ENCODE assay signal across 1 cellular context in genomic region chr16:77273-77806, GRCh38.
TF ChIP-seq lines count a peak whose summit lies in the region.

No MANE protein-coding gene starts in this region.

TF ChIP-seq in HepG2, 621 proteins besides CTCF, POLR2A, EP300 and RAD21 (continued from another document and continues in another):
- no peak for TF ChIP-seq ATF2 (CRISPR knock-in tag; IDR thresholded peaks at IDR 0.05)
- no peak for TF ChIP-seq THYN1 (CRISPR knock-in tag; IDR thresholded peaks at IDR 0.05; ENCODE audit: borderline replicate concordance, low read depth)
- no peak; the same call in 1 of the 2 replicates for TF ChIP-seq ELF3 (CRISPR knock-in tag; IDR thresholded peaks at IDR 0.05)
- no peak for TF ChIP-seq DMAP1 (CRISPR knock-in tag; IDR thresholded peaks at IDR 0.05)
- no peak for TF ChIP-seq ZNF282 (IDR thresholded peaks at IDR 0.05; ENCODE audit: partially characterized antibody)
- TF ChIP-seq NCOR1 (IDR thresholded peaks at IDR 0.05; ENCODE audit: borderline replicate concordance, low read length): no peak
- TF ChIP-seq ZNF580 (CRISPR knock-in tag; IDR thresholded peaks at IDR 0.05; ENCODE audit: borderline replicate concordance, low read depth): no peak
- TF ChIP-seq ERF (CRISPR knock-in tag; IDR thresholded peaks at IDR 0.05): no peak
- no peak for TF ChIP-seq CENPBD1 (CRISPR knock-in tag; IDR thresholded peaks at IDR 0.05; ENCODE audit: borderline replicate concordance, low read depth)
- TF ChIP-seq ZNF619 (CRISPR knock-in tag; IDR thresholded peaks at IDR 0.05): no peak
- TF ChIP-seq ZNF18 (CRISPR knock-in tag; IDR thresholded peaks at IDR 0.05; ENCODE audit: insufficient replicate concordance): no peak
- TF ChIP-seq SP4 (CRISPR knock-in tag; IDR thresholded peaks at IDR 0.05): no peak
- TF ChIP-seq KLF15 (CRISPR knock-in tag; IDR thresholded peaks at IDR 0.05; ENCODE audit: borderline replicate concordance): 0 out of 2 replicates have a peak, but pooled peaks have one; percentile 47
- no peak for TF ChIP-seq DR1 (CRISPR knock-in tag; IDR thresholded peaks at IDR 0.05)
- TF ChIP-seq ZNF253 (CRISPR knock-in tag; IDR thresholded peaks at IDR 0.05; ENCODE audit: borderline replicate concordance): no peak
- no peak for TF ChIP-seq SSRP1 (CRISPR knock-in tag; IDR thresholded peaks at IDR 0.05)
- TF ChIP-seq FOSL2 (CRISPR knock-in tag; IDR thresholded peaks at IDR 0.05): no peak
- TF ChIP-seq ZNF234 (CRISPR knock-in tag; conservative IDR thresholded peaks at IDR 0.05): no peak
- no peak for TF ChIP-seq ZSCAN25 (CRISPR knock-in tag; IDR thresholded peaks at IDR 0.05)
- no peak for TF ChIP-seq HDAC6 (IDR thresholded peaks at IDR 0.05; ENCODE audit: low read depth, low read length)
- TF ChIP-seq ZNF703 (CRISPR knock-in tag; IDR thresholded peaks at IDR 0.05; ENCODE audit: borderline replicate concordance): no peak
- TF ChIP-seq ZBTB25 (CRISPR knock-in tag; IDR thresholded peaks at IDR 0.05): no peak
- TF ChIP-seq ZNF784 (CRISPR knock-in tag; IDR thresholded peaks at IDR 0.05; ENCODE audit: borderline replicate concordance): no peak; the same call in 1 of the 2 replicates
- TF ChIP-seq ZNF367 (CRISPR knock-in tag; IDR thresholded peaks at IDR 0.05; ENCODE audit: borderline replicate concordance): no peak
- no peak for TF ChIP-seq ZNF570 (CRISPR knock-in tag; IDR thresholded peaks at IDR 0.05; ENCODE audit: borderline replicate concordance)
- peak; percentile 69; the same call in 1 of the 2 replicates for TF ChIP-seq EEA1 (CRISPR knock-in tag; IDR thresholded peaks at IDR 0.05; ENCODE audit: borderline replicate concordance)
- TF ChIP-seq TBX2 (CRISPR knock-in tag; IDR thresholded peaks at IDR 0.05; ENCODE audit: borderline replicate concordance): no peak
- no peak for TF ChIP-seq ZFAT (CRISPR knock-in tag; conservative IDR thresholded peaks at IDR 0.05)
- 0 out of 2 replicates have a peak, but pooled peaks have one; percentile 31 for TF ChIP-seq ZNF879 (CRISPR knock-in tag; IDR thresholded peaks at IDR 0.05)
- no peak for TF ChIP-seq MAX (IDR thresholded peaks at IDR 0.05)
- 0 out of 2 replicates have a peak, but pooled peaks have one; percentile 11 for TF ChIP-seq DZIP1 (CRISPR knock-in tag; IDR thresholded peaks at IDR 0.05)
- TF ChIP-seq ZIK1 (CRISPR knock-in tag; IDR thresholded peaks at IDR 0.05; ENCODE audit: borderline replicate concordance, low read depth): no peak
- TF ChIP-seq HMGXB3 (CRISPR knock-in tag; IDR thresholded peaks at IDR 0.05; ENCODE audit: borderline replicate concordance): no peak
- TF ChIP-seq HOMEZ (CRISPR knock-in tag; IDR thresholded peaks at IDR 0.05; ENCODE audit: low read depth): no peak
- no peak for TF ChIP-seq HOXA5 (CRISPR knock-in tag; IDR thresholded peaks at IDR 0.05)
- TF ChIP-seq ZNF687 (CRISPR knock-in tag; IDR thresholded peaks at IDR 0.05): peak; percentile 73
- TF ChIP-seq SIX4 (CRISPR knock-in tag; IDR thresholded peaks at IDR 0.05): no peak
- TF ChIP-seq SRF (IDR thresholded peaks at IDR 0.05; ENCODE audit: low read depth, low read length): no peak
- TF ChIP-seq ZC3H4 (CRISPR knock-in tag; IDR thresholded peaks at IDR 0.05; ENCODE audit: borderline replicate concordance): no peak; the same call in 1 of the 2 replicates
- no peak for TF ChIP-seq ZBTB7B (CRISPR knock-in tag; IDR thresholded peaks at IDR 0.05)
